In the genomic region with DNA sequence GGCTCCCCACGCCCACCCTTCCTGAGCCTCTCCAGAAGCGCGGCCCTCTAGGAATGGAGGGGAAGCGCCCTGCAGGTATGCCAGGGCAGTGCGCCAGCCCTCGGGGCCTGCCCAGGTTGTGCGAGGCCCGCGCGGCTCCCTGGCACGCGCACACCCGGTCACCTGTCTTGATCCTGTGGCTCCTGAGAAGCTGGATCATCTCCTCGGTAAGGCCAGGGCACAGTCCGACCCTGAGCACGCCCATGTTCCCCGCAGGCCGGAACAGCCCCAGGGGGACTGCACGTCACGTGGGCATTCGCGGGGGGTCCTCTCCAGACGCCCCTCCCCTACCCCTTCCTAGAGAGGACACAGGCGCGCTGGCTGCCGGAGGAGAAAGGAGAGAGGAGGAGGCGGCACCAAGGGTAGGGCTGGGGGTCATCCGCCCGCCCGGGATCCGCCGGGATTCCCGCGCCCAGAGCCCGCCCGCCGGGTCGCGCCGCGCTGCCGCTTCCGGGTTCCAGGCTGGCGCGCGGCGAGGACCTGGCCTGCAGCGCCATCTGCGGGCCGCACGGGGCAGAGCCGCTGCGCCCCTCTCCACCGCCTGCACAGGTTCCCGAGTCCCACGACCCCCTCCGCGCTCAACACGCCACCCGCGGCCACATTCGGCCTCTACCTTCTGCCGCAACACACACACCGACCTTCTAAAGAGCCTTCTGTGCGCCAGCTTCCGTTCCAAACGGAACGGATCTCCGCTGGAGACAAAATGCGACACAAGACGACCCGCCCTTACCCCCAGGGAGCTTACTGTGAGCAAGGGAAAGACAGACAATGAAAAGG, we compare ENCODE assay signal across 1 cellular context.
TF ChIP-seq lines count a peak whose summit lies in the region.

A gene (minus strand): TSS at position 491 of the 816 bp plus-strand sequence. CDS start 247 bp downstream, at position 244.

TF ChIP-seq in HepG2, 621 proteins besides CTCF, POLR2A, EP300 and RAD21 (continued from another document and continues in another):
- TF ChIP-seq KDM5B (CRISPR knock-in tag; IDR thresholded peaks at IDR 0.05; ENCODE audit: borderline replicate concordance) (peak; percentile 51; the same call in 1 of the 2 replicates), ZNF557 (CRISPR knock-in tag; IDR thresholded peaks at IDR 0.05) (no peak), ZNF605 (CRISPR knock-in tag; IDR thresholded peaks at IDR 0.05) (peak; percentile 42; the same call in 1 of the 2 replicates), EZH2 (conservative IDR thresholded peaks at IDR 0.05; ENCODE audit: low read depth, low read length) (no peak), HOXA7 (CRISPR knock-in tag; IDR thresholded peaks at IDR 0.05) (no peak), ZNF615 (CRISPR knock-in tag; IDR thresholded peaks at IDR 0.05; ENCODE audit: borderline replicate concordance) (no peak), POGZ (CRISPR knock-in tag; IDR thresholded peaks at IDR 0.05) (no peak), ZMYM4 (CRISPR knock-in tag; IDR thresholded peaks at IDR 0.05) (peak; percentile 90), SMAD1 (CRISPR knock-in tag; IDR thresholded peaks at IDR 0.05; ENCODE audit: borderline replicate concordance, low read depth) (peak; percentile 51; the same call in 1 of the 2 replicates), ZNF775 (CRISPR knock-in tag; IDR thresholded peaks at IDR 0.05; ENCODE audit: borderline replicate concordance) (no peak), SP1 (IDR thresholded peaks at IDR 0.05) (no peak), SP1 (CRISPR knock-in tag; IDR thresholded peaks at IDR 0.05) (no peak; the same call in 1 of the 2 replicates), TMF1 (CRISPR knock-in tag; IDR thresholded peaks at IDR 0.05; ENCODE audit: low read depth) (no peak; the same call in 1 of the 2 replicates), ZFP36 (IDR thresholded peaks at IDR 0.05; ENCODE audit: borderline replicate concordance, low read depth, low read length, partially characterized antibody) (no peak), ZFP1 (CRISPR knock-in tag; IDR thresholded peaks at IDR 0.05) (no peak), FOXA3 (CRISPR knock-in tag; IDR thresholded peaks at IDR 0.05) (no peak), ZNF292 (CRISPR knock-in tag; IDR thresholded peaks at IDR 0.05; ENCODE audit: borderline replicate concordance, low read depth) (no peak), JUNB (CRISPR knock-in tag; IDR thresholded peaks at IDR 0.05; ENCODE audit: borderline replicate concordance) (no peak), HOXA5 (CRISPR knock-in tag; IDR thresholded peaks at IDR 0.05) (no peak), PAX8 (CRISPR knock-in tag; IDR thresholded peaks at IDR 0.05; ENCODE audit: borderline replicate concordance) (no peak), ZNF777 (CRISPR knock-in tag; IDR thresholded peaks at IDR 0.05) (no peak), RXRA (CRISPR knock-in tag; IDR thresholded peaks at IDR 0.05) (no peak), ZNF883 (CRISPR knock-in tag; IDR thresholded peaks at IDR 0.05; ENCODE audit: not compliant biosample characterization) (no peak), FOSL2 (CRISPR knock-in tag; IDR thresholded peaks at IDR 0.05) (no peak), WIZ (CRISPR knock-in tag; IDR thresholded peaks at IDR 0.05) (0 out of 2 replicates have a peak, but pooled peaks have one; percentile 42), ZNF761 (CRISPR knock-in tag; conservative IDR thresholded peaks at IDR 0.05) (0 out of 2 replicates have a peak, but pooled peaks have one; percentile 21), ZBTB42 (CRISPR knock-in tag; IDR thresholded peaks at IDR 0.05) (no peak), AGO2 (optimal IDR thresholded peaks at IDR 0.05; ENCODE audit: low read depth, low read length) (peak; percentile 39), EED (CRISPR knock-in tag; IDR thresholded peaks at IDR 0.05) (peak; percentile 73), KMT2B (CRISPR knock-in tag; IDR thresholded peaks at IDR 0.05) (peak; percentile 31; the same call in 1 of the 2 replicates), ZNF33B (CRISPR knock-in tag; IDR thresholded peaks at IDR 0.05) (no peak), PHF8 (CRISPR knock-in tag; IDR thresholded peaks at IDR 0.05) (peak; percentile 83), SRF (IDR thresholded peaks at IDR 0.05; ENCODE audit: low read depth, low read length) (no peak), ZSCAN22 (CRISPR knock-in tag; IDR thresholded peaks at IDR 0.05) (no peak), ZNF44 (CRISPR knock-in tag; IDR thresholded peaks at IDR 0.05) (no peak), ZNF749 (CRISPR knock-in tag; IDR thresholded peaks at IDR 0.05; ENCODE audit: borderline replicate concordance) (peak; percentile 21; the same call in 1 of the 2 replicates), ZNF451 (CRISPR knock-in tag; IDR thresholded peaks at IDR 0.05) (peak; percentile 41; the same call in 1 of the 2 replicates), CBX1 (IDR thresholded peaks at IDR 0.05; ENCODE audit: low read depth) (no peak), MEIS1 (CRISPR knock-in tag; IDR thresholded peaks at IDR 0.05; ENCODE audit: borderline replicate concordance) (peak; percentile 37; the same call in 1 of the 2 replicates), CCDC6 (CRISPR knock-in tag; IDR thresholded peaks at IDR 0.05) (peak; percentile 13; the same call in 1 of the 2 replicates), STAT5B (CRISPR knock-in tag; IDR thresholded peaks at IDR 0.05) (no peak)
- TF ChIP-seq, protein P1, sequence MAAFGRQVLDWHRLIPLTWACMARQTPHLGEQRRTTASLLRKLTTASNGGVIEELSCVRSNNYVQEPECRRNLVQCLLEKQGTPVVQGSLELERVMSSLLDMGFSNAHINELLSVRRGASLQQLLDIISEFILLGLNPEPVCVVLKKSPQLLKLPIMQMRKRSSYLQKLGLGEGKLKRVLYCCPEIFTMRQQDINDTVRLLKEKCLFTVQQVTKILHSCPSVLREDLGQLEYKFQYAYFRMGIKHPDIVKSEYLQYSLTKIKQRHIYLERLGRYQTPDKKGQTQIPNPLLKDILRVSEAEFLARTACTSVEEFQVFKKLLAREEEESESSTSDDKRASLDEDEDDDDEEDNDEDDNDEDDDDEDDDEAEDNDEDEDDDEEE (CRISPR knock-in tag; IDR thresholded peaks at IDR 0.05): peak; percentile 91
- TF ChIP-seq, protein P2, sequence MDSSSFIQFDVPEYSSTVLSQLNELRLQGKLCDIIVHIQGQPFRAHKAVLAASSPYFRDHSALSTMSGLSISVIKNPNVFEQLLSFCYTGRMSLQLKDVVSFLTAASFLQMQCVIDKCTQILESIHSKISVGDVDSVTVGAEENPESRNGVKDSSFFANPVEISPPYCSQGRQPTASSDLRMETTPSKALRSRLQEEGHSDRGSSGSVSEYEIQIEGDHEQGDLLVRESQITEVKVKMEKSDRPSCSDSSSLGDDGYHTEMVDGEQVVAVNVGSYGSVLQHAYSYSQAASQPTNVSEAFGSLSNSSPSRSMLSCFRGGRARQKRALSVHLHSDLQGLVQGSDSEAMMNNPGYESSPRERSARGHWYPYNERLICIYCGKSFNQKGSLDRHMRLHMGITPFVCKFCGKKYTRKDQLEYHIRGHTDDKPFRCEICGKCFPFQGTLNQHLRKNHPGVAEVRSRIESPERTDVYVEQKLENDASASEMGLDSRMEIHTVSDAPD (CRISPR knock-in tag; IDR thresholded peaks at IDR 0.05): no peak
- TF ChIP-seq, protein P3, sequence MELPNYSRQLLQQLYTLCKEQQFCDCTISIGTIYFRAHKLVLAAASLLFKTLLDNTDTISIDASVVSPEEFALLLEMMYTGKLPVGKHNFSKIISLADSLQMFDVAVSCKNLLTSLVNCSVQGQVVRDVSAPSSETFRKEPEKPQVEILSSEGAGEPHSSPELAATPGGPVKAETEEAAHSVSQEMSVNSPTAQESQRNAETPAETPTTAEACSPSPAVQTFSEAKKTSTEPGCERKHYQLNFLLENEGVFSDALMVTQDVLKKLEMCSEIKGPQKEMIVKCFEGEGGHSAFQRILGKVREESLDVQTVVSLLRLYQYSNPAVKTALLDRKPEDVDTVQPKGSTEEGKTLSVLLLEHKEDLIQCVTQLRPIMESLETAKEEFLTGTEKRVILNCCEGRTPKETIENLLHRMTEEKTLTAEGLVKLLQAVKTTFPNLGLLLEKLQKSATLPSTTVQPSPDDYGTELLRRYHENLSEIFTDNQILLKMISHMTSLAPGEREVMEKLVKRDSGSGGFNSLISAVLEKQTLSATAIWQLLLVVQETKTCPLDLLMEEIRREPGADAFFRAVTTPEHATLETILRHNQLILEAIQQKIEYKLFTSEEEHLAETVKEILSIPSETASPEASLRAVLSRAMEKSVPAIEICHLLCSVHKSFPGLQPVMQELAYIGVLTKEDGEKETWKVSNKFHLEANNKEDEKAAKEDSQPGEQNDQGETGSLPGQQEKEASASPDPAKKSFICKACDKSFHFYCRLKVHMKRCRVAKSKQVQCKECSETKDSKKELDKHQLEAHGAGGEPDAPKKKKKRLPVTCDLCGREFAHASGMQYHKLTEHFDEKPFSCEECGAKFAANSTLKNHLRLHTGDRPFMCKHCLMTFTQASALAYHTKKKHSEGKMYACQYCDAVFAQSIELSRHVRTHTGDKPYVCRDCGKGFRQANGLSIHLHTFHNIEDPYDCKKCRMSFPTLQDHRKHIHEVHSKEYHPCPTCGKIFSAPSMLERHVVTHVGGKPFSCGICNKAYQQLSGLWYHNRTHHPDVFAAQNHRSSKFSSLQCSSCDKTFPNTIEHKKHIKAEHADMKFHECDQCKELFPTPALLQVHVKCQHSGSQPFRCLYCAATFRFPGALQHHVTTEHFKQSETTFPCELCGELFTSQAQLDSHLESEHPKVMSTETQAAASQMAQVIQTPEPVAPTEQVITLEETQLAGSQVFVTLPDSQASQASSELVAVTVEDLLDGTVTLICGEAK (IDR thresholded peaks at IDR 0.05): no peak
- TF ChIP-seq, protein P3 (CRISPR knock-in tag; IDR thresholded peaks at IDR 0.05): peak; percentile 66; the same call in 1 of the 2 replicates
- TF ChIP-seq, protein P4, sequence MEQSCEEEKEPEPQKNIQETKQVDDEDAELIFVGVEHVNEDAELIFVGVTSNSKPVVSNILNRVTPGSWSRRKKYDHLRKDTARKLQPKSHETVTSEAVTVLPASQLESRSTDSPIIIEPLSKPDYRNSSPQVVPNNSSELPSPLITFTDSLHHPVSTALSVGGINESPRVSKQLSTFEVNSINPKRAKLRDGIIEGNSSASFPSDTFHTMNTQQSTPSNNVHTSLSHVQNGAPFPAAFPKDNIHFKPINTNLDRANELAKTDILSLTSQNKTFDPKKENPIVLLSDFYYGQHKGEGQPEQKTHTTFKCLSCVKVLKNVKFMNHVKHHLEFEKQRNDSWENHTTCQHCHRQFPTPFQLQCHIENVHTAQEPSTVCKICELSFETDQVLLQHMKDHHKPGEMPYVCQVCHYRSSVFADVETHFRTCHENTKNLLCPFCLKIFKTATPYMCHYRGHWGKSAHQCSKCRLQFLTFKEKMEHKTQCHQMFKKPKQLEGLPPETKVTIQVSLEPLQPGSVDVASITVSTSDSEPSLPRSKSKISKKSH (CRISPR knock-in tag; IDR thresholded peaks at IDR 0.05; ENCODE audit: borderline replicate concordance): peak; percentile 38; the same call in 1 of the 2 replicates
- TF ChIP-seq, protein P5, sequence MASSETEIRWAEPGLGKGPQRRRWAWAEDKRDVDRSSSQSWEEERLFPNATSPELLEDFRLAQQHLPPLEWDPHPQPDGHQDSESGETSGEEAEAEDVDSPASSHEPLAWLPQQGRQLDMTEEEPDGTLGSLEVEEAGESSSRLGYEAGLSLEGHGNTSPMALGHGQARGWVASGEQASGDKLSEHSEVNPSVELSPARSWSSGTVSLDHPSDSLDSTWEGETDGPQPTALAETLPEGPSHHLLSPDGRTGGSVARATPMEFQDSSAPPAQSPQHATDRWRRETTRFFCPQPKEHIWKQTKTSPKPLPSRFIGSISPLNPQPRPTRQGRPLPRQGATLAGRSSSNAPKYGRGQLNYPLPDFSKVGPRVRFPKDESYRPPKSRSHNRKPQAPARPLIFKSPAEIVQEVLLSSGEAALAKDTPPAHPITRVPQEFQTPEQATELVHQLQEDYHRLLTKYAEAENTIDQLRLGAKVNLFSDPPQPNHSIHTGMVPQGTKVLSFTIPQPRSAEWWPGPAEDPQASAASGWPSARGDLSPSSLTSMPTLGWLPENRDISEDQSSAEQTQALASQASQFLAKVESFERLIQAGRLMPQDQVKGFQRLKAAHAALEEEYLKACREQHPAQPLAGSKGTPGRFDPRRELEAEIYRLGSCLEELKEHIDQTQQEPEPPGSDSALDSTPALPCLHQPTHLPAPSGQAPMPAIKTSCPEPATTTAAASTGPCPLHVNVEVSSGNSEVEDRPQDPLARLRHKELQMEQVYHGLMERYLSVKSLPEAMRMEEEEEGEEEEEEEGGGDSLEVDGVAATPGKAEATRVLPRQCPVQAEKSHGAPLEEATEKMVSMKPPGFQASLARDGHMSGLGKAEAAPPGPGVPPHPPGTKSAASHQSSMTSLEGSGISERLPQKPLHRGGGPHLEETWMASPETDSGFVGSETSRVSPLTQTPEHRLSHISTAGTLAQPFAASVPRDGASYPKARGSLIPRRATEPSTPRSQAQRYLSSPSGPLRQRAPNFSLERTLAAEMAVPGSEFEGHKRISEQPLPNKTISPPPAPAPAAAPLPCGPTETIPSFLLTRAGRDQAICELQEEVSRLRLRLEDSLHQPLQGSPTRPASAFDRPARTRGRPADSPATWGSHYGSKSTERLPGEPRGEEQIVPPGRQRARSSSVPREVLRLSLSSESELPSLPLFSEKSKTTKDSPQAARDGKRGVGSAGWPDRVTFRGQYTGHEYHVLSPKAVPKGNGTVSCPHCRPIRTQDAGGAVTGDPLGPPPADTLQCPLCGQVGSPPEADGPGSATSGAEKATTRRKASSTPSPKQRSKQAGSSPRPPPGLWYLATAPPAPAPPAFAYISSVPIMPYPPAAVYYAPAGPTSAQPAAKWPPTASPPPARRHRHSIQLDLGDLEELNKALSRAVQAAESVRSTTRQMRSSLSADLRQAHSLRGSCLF (CRISPR knock-in tag; IDR thresholded peaks at IDR 0.05; ENCODE audit: borderline replicate concordance): no peak
